1 cellular context compared by ENCODE assay signal in genomic region chr6:108578595-108579038, GRCh38.
A peak's percentile ranks its signal among the peaks of the same experiment; 100 is the strongest.
TF ChIP-seq lines count a peak whose summit lies in the region.

No MANE protein-coding gene starts in this region.

TF ChIP-seq in K562, 482 proteins besides CTCF, POLR2A, EP300 and RAD21 (continued from another document and continues in another):
- no peak for TF ChIP-seq CUX1 (CRISPR knock-in tag; IDR thresholded peaks at IDR 0.05)
- TF ChIP-seq CEBPZ (IDR thresholded peaks at IDR 0.05; ENCODE audit: borderline replicate concordance, low read depth, low read length): no peak
- TF ChIP-seq BHLHE40 (IDR thresholded peaks at IDR 0.05; ENCODE audit: low read length): peak; percentile 97
- TF ChIP-seq NONO (IDR thresholded peaks at IDR 0.05; ENCODE audit: low read depth in 2 of 2, low read length in 1 of 2): no peak
- no peak for TF ChIP-seq ASH1L (IDR thresholded peaks at IDR 0.05; ENCODE audit: borderline replicate concordance, low read depth, partially characterized antibody)
- TF ChIP-seq SIN3A (IDR thresholded peaks at IDR 0.05; ENCODE audit: borderline replicate concordance in 2 of 2, control insufficient read depth in 1 of 2, low read depth in 2 of 2, low read length in 2 of 2): no peak
- no peak for TF ChIP-seq TBP (optimal IDR thresholded peaks at IDR 0.05; ENCODE audit: low read depth, low read length)
- no peak for TF ChIP-seq EGR1 (conservative IDR thresholded peaks at IDR 0.05)
- TF ChIP-seq ZNF12 (CRISPR knock-in tag; IDR thresholded peaks at IDR 0.05): no peak
- no peak for TF ChIP-seq ZKSCAN1 (IDR thresholded peaks at IDR 0.05; ENCODE audit: low read depth, low read length)
- TF ChIP-seq NCOR1 (IDR thresholded peaks at IDR 0.05): peak; percentile 99
- TF ChIP-seq GTF2E2 (tag; IDR thresholded peaks at IDR 0.05): no peak
- no peak for TF ChIP-seq FOXA3 (CRISPR knock-in tag; conservative IDR thresholded peaks at IDR 0.05 in 1 of 2, IDR thresholded peaks at IDR 0.05 in 1 of 2)
- TF ChIP-seq ZNF280B (CRISPR knock-in tag; IDR thresholded peaks at IDR 0.05): no peak
- no peak for TF ChIP-seq IRF2 (CRISPR knock-in tag; IDR thresholded peaks at IDR 0.05)
- no peak for TF ChIP-seq NUFIP1 (IDR thresholded peaks at IDR 0.05; ENCODE audit: partially characterized antibody)
- TF ChIP-seq RBM25 (IDR thresholded peaks at IDR 0.05; ENCODE audit: low read depth, low read length, severe bottlenecking): no peak
- TF ChIP-seq AFF1 (IDR thresholded peaks at IDR 0.05; ENCODE audit: low read depth in 1 of 2, partially characterized antibody in 2 of 2): peak in 1 of 2 experiments; percentile 75
- no peak for TF ChIP-seq PTBP1 (IDR thresholded peaks at IDR 0.05; ENCODE audit: low read depth, low read length)
- no peak for TF ChIP-seq SRF (CRISPR knock-in tag; IDR thresholded peaks at IDR 0.05)
- no peak for TF ChIP-seq ZNF561 (CRISPR knock-in tag; conservative IDR thresholded peaks at IDR 0.05)
- TF ChIP-seq ATF4 (CRISPR knock-in tag; IDR thresholded peaks at IDR 0.05): no peak
- TF ChIP-seq ZSCAN29 (IDR thresholded peaks at IDR 0.05): no peak
- peak; percentile 88 for TF ChIP-seq NBN (IDR thresholded peaks at IDR 0.05; ENCODE audit: low read depth)
- TF ChIP-seq ZNF586 (CRISPR knock-in tag; conservative IDR thresholded peaks at IDR 0.05): no peak
- no peak for TF ChIP-seq ZBTB7A (IDR thresholded peaks at IDR 0.05; ENCODE audit: borderline replicate concordance, control insufficient read depth, low read depth, low read length)
- no peak for TF ChIP-seq TCFL5 (CRISPR knock-in tag; conservative IDR thresholded peaks at IDR 0.05)
- TF ChIP-seq CAMTA2 (CRISPR knock-in tag; conservative IDR thresholded peaks at IDR 0.05): no peak
- 0 out of 2 replicates have a peak, but pooled peaks have one; percentile 40 for TF ChIP-seq KHSRP (IDR thresholded peaks at IDR 0.05)
- TF ChIP-seq MYBL2 (IDR thresholded peaks at IDR 0.05; ENCODE audit: low read depth): no peak
- no peak for TF ChIP-seq MYBL2 (CRISPR knock-in tag; IDR thresholded peaks at IDR 0.05; ENCODE audit: borderline replicate concordance)
- TF ChIP-seq MEF2D (tag; conservative IDR thresholded peaks at IDR 0.05; ENCODE audit: low read depth): no peak; the same call in 1 of the 2 replicates
- no peak for TF ChIP-seq ZNF3 (CRISPR knock-in tag; IDR thresholded peaks at IDR 0.05)
- peak in 1 of 2 experiments; percentile 53; a peak in 1 of 4 replicates for TF ChIP-seq ZNF639 (CRISPR knock-in tag; conservative IDR thresholded peaks at IDR 0.05 in 1 of 2, IDR thresholded peaks at IDR 0.05 in 1 of 2)
